28 cellular contexts compared by ENCODE assay signal in genomic region chr6:38684244-38684643, GRCh38. TPM values are rescaled to one million over a fixed set of nuclear protein-coding genes. Genes with fewer than 3 reads are reported as not detected.
A peak's percentile ranks its signal among the peaks of the same experiment; 100 is the strongest.
DNase-seq lines count a peak whose midpoint lies in the region; ATAC-seq, FAIRE-seq and TF ChIP-seq lines count a peak whose summit lies in the region.
"Had no signal": no experiment of that assay in that cellular context is flagged by ENCODE, and none has a peak within 500 bp of the region (broad histone marks: within the 10 kb centered on the region; RNA-seq: fewer than 3 reads in every experiment).

No MANE protein-coding gene starts in this region.

- H3K4me1 ChIP-seq in K562 (replicated peaks in 1 of 2; ENCODE audit: control insufficient read depth in 2 of 2, insufficient read depth in 2 of 2, low read length in 2 of 2) = no peaks in the 10 kb centered on the region
- H3K4me1 ChIP-seq: A549, Caco-2 had no signal

- H3K9me1 ChIP-seq in K562 (ENCODE audit: control insufficient read depth, insufficient read depth, low read length) = no peaks in the 10 kb centered on the region

- H3K4me2 ChIP-seq in K562 (ENCODE audit: insufficient read depth, low read length) = no peak overlapping the region
- H3K4me2 ChIP-seq: A549; BLaER1 treated with 17β-estradiol and CSF1 and Interleukin-3, amounts not matched to agents 10 nM and 100 nM had no signal

- H3K27me3 ChIP-seq in K562 (ENCODE audit: control insufficient read depth in 2 of 2, insufficient read depth in 2 of 2, low read length in 2 of 2) = no peaks in the 10 kb centered on the region
- H3K27me3 ChIP-seq: BLaER1 treated with 17β-estradiol and CSF1 and Interleukin-3, amounts not matched to agents 10 nM and 100 nM had no signal

- peaks cover 22% of the 10 kb centered on the region for H3K4me1 Mint-ChIP-seq in T-helper 2 cell treated with Interferon-gamma antibody and Interleukin-4, amounts not matched to agents 5 μg/mL and 100 μg/mL, for 36 hours (ENCODE audit: low read depth)
- H3K4me1 Mint-ChIP-seq in T-helper 17 cell = peaks cover 15% of the 10 kb centered on the region

- intact Hi-C loops in K562 (cut with micrococcal nuclease) = no loop called here

- no TSS peak for BruUV-seq in K562 (replicated peaks; lab: Mats Ljungman, UMichigan)

- in situ Hi-C loops in K562 (cut with MboI) = no loop called here

- no peak overlapping the region for H3K4me3 Mint-ChIP-seq in T-helper 2 cell treated with Interferon-gamma antibody and Interleukin-4, amounts not matched to agents 5 μg/mL and 100 μg/mL, for 36 hours
- H3K4me3 Mint-ChIP-seq in T-helper 17 cell = no peak overlapping the region
- H3K4me3 Mint-ChIP-seq: B cell; CD4-positive, alpha-beta T cell; CD8-positive, alpha-beta T cell had no signal

- H3K79me2 ChIP-seq in K562 (ENCODE audit: control insufficient read depth, insufficient read depth, low read length) = peaks cover 46% of the 10 kb centered on the region

- H3K36me3 Mint-ChIP-seq in T-helper 2 cell treated with Interferon-gamma antibody and Interleukin-4, amounts not matched to agents 5 μg/mL and 100 μg/mL, for 36 hours (ENCODE audit: low read depth) = peaks cover 25% of the 10 kb centered on the region
- H3K36me3 Mint-ChIP-seq in T-helper 17 cell (ENCODE audit: low read depth) = peaks cover 4% of the 10 kb centered on the region

- FAIRE-seq in K562 (lab: Jason Lieb, UNC) = no peak
- FAIRE-seq: A549, D721Med, GM12878, GM12892, GM18507 had no signal

- 100% methylated on average over 1 of the region's 1 CpG for WGBS in K562 (ENCODE audit: insufficient coverage, low coverage, missing lambda C conversion rate)

- H3K27me3 Mint-ChIP-seq in T-helper 2 cell treated with Interferon-gamma antibody and Interleukin-4, amounts not matched to agents 5 μg/mL and 100 μg/mL, for 36 hours (ENCODE audit: low read depth) = no peaks in the 10 kb centered on the region
- no peaks in the 10 kb centered on the region for H3K27me3 Mint-ChIP-seq in T-helper 17 cell
- H3K27me3 Mint-ChIP-seq: B cell; CD4-positive, alpha-beta T cell had no signal

- H2AFZ ChIP-seq in K562 (ENCODE audit: low read depth, low read length) = no peak overlapping the region

- DNase-seq in T-helper 2 cell treated with Interferon-gamma antibody and Interleukin-4, amounts not matched to agents 5 μg/mL and 100 μg/mL, for 36 hours (ENCODE audit: low spot score) = no peak
- DNase-seq in T-helper 2 cell = no peak
- DNase-seq in T-helper 17 cell = no peak
- no peak for DNase-seq in K562 (ENCODE audit: extremely low read depth in 1 of 4, low spot score in 3 of 4)
- DNase-seq in superior temporal gyrus (ENCODE audit: extremely low spot score) = peak; percentile 43
- DNase-seq in NCI-H748 treated with DMSO at 0.1 percent for 48 hours (lab: John Stamatoyannopoulos, UW) = no peak
- DNase-seq: AML-193; Caco-2; Calu3; CD4-positive, alpha-beta T cell; CD8-positive, alpha-beta T cell; DMS79; DND-41; EL; GDM1 had no signal

- no peaks in the 10 kb centered on the region for H3K9me3 ChIP-seq in T-helper 17 cell (ENCODE audit: control insufficient read depth, low read length, poor library complexity, severe bottlenecking)
- H3K9me3 ChIP-seq in K562 (replicated peaks; ENCODE audit: control insufficient read depth, insufficient read depth, low read depth, low read length) = no peaks in the 10 kb centered on the region
- H3K9me3 ChIP-seq: A549; BLaER1 treated with 17β-estradiol and CSF1 and Interleukin-3, amounts not matched to agents 10 nM and 100 nM; Caco-2 had no signal

- H4K20me1 ChIP-seq in K562 (replicated peaks; ENCODE audit: control insufficient read depth, insufficient read depth, low read length) = peaks cover 15% of the 10 kb centered on the region

- TF ChIP-seq CTCF in K562 (IDR thresholded peaks at IDR 0.05 in 2 of 3, conservative IDR thresholded peaks at IDR 0.05 in 1 of 3; ENCODE audit: insufficient read depth in 2 of 3, low read depth in 1 of 3, low read length in 3 of 3) = no peak

- H3K27ac ChIP-seq in K562 (ENCODE audit: extremely low read depth, low read depth, low read length) = no peak overlapping the region
- H3K27ac ChIP-seq: 22Rv1; A549; BLaER1 treated with 17β-estradiol and CSF1 and Interleukin-3, amounts not matched to agents 10 nM and 100 nM; C4-2B had no signal

- H3K4me3 ChIP-seq in K562 = no peak overlapping the region
- H3K4me3 ChIP-seq: A549; BLaER1 treated with 17β-estradiol and CSF1 and Interleukin-3, amounts not matched to agents 10 nM and 100 nM; GM12878 had no signal

- POLR2A ChIA-PET in K562 (lab: Yijun Ruan, JAX) = interaction anchor here (0.8 kb wide), 1 partner anchor 736 kb away, joined by 3 read pairs; no protein-coding TSS in a partner anchor

- H3K9me3 Mint-ChIP-seq in T-helper 2 cell treated with Interferon-gamma antibody and Interleukin-4, amounts not matched to agents 5 μg/mL and 100 μg/mL, for 36 hours = no peaks in the 10 kb centered on the region
- H3K9me3 Mint-ChIP-seq: CD4-positive, alpha-beta T cell; CD8-positive, alpha-beta T cell had no signal

- no peak for TF ChIP-seq EP300 in K562 (IDR thresholded peaks at IDR 0.05; ENCODE audit: low read length)

- no peak overlapping the region for H3K9ac ChIP-seq in K562 (ENCODE audit: insufficient read depth in 1 of 2, low read depth in 2 of 2, low read length in 2 of 2)
- H3K9ac ChIP-seq: BLaER1 treated with 17β-estradiol and CSF1 and Interleukin-3, amounts not matched to agents 10 nM and 100 nM had no signal

- H3K27ac Mint-ChIP-seq in T-helper 2 cell treated with Interferon-gamma antibody and Interleukin-4, amounts not matched to agents 5 μg/mL and 100 μg/mL, for 36 hours = peak overlapping the region; percentile 24
- peak overlapping the region; percentile 70 for H3K27ac Mint-ChIP-seq in T-helper 17 cell
- H3K27ac Mint-ChIP-seq: B cell; CD4-positive, alpha-beta T cell; CD8-positive, alpha-beta T cell had no signal

- H3K36me3 ChIP-seq in K562 (ENCODE audit: control insufficient read depth, insufficient read depth, low read length) = peaks cover 70% of the 10 kb centered on the region

- TF ChIP-seq RAD21 in K562 (CRISPR knock-in tag; conservative IDR thresholded peaks at IDR 0.05 in 1 of 2, IDR thresholded peaks at IDR 0.05 in 1 of 2) = no peak

- ATAC-seq in T-helper 17 cell = no peak
- ATAC-seq in K562 = no peak
- ATAC-seq in GM21360 (IDR thresholded peaks at IDR 0.05; ENCODE audit: unreplicated experiment) = no peak
- ATAC-seq: A549; CD8-positive, alpha-beta T cell; GM12878 had no signal

- CTCF ChIA-PET in K562 (lab: Yijun Ruan, JAX; ENCODE audit: low intra/inter-chr PET ratio) = no interaction called here

- TF ChIP-seq POLR2A in K562 (conservative IDR thresholded peaks at IDR 0.05) = no peak

RNA-seq across cellular contexts. Expression of gene GLO1, which starts 18.7 kb away (rescaled TPM):
- total RNA-seq in T-helper 17 cell (10 to 100 TPM; 22.4 to 27.7 TPM), K562 (2014; rRNA removed) (185 and 193 TPM in 2 replicates), K562 (2014; rRNA removed; fragmentation: Illumina TruSeq; extraction: Trizol) (268 and 311 TPM in 2 replicates), K562 (2015; rRNA removed; fragmentation: Illumina TruSeq; extraction: Trizol) (234 and 252 TPM in 2 replicates), K562 (2021) (171 and 173 TPM in 2 replicates)
- 16.7 and 46.2 TPM in 2 replicates for total RNA-seq in K562 (2011; cell fraction: chromatin; rRNA removed; ENCODE audit: low replicate concordance)
- 17.6 and 18.0 TPM in 2 replicates for total RNA-seq in K562 (2011; cell fraction: nucleolus; rRNA removed)
- total RNA-seq in K562 (2011; cell fraction: nucleoplasm; rRNA removed) = 33.9 and 56.4 TPM in 2 replicates
- polyA plus RNA-seq in K562 (2011; rRNA removed) (253 and 331 TPM in 2 replicates), K562 (2014; fragmentation: Illumina TruSeq; extraction: Trizol) (239 and 261 TPM in 2 replicates), K562 (2014; fragmentation: Nextera tagmentation; extraction: Ambion mirVana) (100 to 1,000 TPM; 155 to 203 TPM), K562 (2014; rRNA removed) (201 and 204 TPM in 2 replicates)
- 80.9 and 156 TPM in 2 replicates for polyA plus RNA-seq in K562 (2011; cell fraction: cytosol; rRNA removed)
- polyA plus RNA-seq in K562 (2011; cell fraction: nucleus; rRNA removed) = 32.5 and 59.8 TPM in 2 replicates
- polyA plus RNA-seq in K562 (2012) = 153 and 176 TPM in 2 replicates
- 172 and 181 TPM in 2 replicates for polyA minus RNA-seq in K562 (2011; rRNA and poly(A)+ RNA removed)
- 71.5 and 91.3 TPM in 2 replicates for polyA minus RNA-seq in K562 (2011; cell fraction: cytosol; rRNA and poly(A)+ RNA removed)
- polyA minus RNA-seq in K562 (2011; cell fraction: nucleus; rRNA and poly(A)+ RNA removed) = 11.7 and 30.0 TPM in 2 replicates

RNA-seq across cellular contexts. Expression of gene DNAH8, which starts 30.9 kb away (rescaled TPM):
- total RNA-seq in T-helper 17 cell (under 1 TPM; 0.05 TPM), K562 (2014; rRNA removed) (1.3 and 1.4 TPM in 2 replicates), K562 (2014; rRNA removed; fragmentation: Illumina TruSeq; extraction: Trizol) (3.9 and 4.2 TPM in 2 replicates), K562 (2015; rRNA removed; fragmentation: Illumina TruSeq; extraction: Trizol) (2.7 and 3.0 TPM in 2 replicates), K562 (2021) (2.8 and 2.9 TPM in 2 replicates)
- 34.0 and 46.0 TPM in 2 replicates for total RNA-seq in K562 (2011; cell fraction: chromatin; rRNA removed; ENCODE audit: low replicate concordance)
- 2.8 and 5.4 TPM in 2 replicates for total RNA-seq in K562 (2011; cell fraction: nucleolus; rRNA removed)
- 5.0 and 10.5 TPM in 2 replicates for total RNA-seq in K562 (2011; cell fraction: nucleoplasm; rRNA removed)
- polyA plus RNA-seq in K562 (2011; rRNA removed) (4.2 and 6.8 TPM in 2 replicates), K562 (2014; fragmentation: Illumina TruSeq; extraction: Trizol) (1.9 and 2.2 TPM in 2 replicates), K562 (2014; fragmentation: Nextera tagmentation; extraction: Ambion mirVana) (1 to 10 TPM; 1.2 to 1.3 TPM), K562 (2014; rRNA removed) (2.5 and 4.0 TPM in 2 replicates)
- polyA plus RNA-seq in K562 (2011; cell fraction: cytosol; rRNA removed) = 0.49 and 2.6 TPM in 2 replicates
- 13.0 and 21.6 TPM in 2 replicates for polyA plus RNA-seq in K562 (2011; cell fraction: nucleus; rRNA removed)
- polyA plus RNA-seq in K562 (2012) = 2.2 and 3.1 TPM in 2 replicates
- 12.4 and 32.0 TPM in 2 replicates for polyA minus RNA-seq in K562 (2011; rRNA and poly(A)+ RNA removed)
- polyA minus RNA-seq in K562 (2011; cell fraction: cytosol; rRNA and poly(A)+ RNA removed) = 1.4 and 2.3 TPM in 2 replicates
- polyA minus RNA-seq in K562 (2011; cell fraction: nucleus; rRNA and poly(A)+ RNA removed) = 7.8 and 27.9 TPM in 2 replicates
- total RNA-seq: A172; Caco-2; CD8-positive, alpha-beta T cell; G401 had no signal
- polyA plus RNA-seq: A549, BJ had no signal

RNA-seq across cellular contexts. Expression of gene BTBD9, which starts 44.5 kb away (rescaled TPM):
- 10 to 100 TPM; 61.3 to 63.5 TPM for total RNA-seq in T-helper 17 cell
- 11.1 and 16.4 TPM in 2 replicates for total RNA-seq in K562 (2011; cell fraction: chromatin; rRNA removed; ENCODE audit: low replicate concordance)
- total RNA-seq in K562 (2011; cell fraction: nucleolus; rRNA removed) = 1.8 and 4.7 TPM in 2 replicates
- total RNA-seq in K562 (2011; cell fraction: nucleoplasm; rRNA removed) = 4.4 and 5.3 TPM in 2 replicates
- total RNA-seq in K562 (2014; rRNA removed) = 0.36 and 0.53 TPM in 2 replicates
- total RNA-seq in K562 (2014; rRNA removed; fragmentation: Illumina TruSeq; extraction: Trizol) = 1.0 and 1.1 TPM in 2 replicates
- total RNA-seq in K562 (2015; rRNA removed; fragmentation: Illumina TruSeq; extraction: Trizol) = 0.72 and 1.1 TPM in 2 replicates
- 0.83 and 1.5 TPM in 2 replicates for total RNA-seq in K562 (2021)
- polyA plus RNA-seq in K562 (2011; rRNA removed) = 1.0 and 1.6 TPM in 2 replicates
- polyA plus RNA-seq in K562 (2011; cell fraction: cytosol; rRNA removed) = 0.37 and 0.65 TPM in 2 replicates
- 1.6 and 2.0 TPM in 2 replicates for polyA plus RNA-seq in K562 (2011; cell fraction: nucleus; rRNA removed)
- 0.66 and 1.6 TPM in 2 replicates for polyA plus RNA-seq in K562 (2012)
- 0.48 and 0.56 TPM in 2 replicates for polyA plus RNA-seq in K562 (2014; fragmentation: Illumina TruSeq; extraction: Trizol)
- under 1 TPM; 0.08 to 0.10 TPM for polyA plus RNA-seq in K562 (2014; fragmentation: Nextera tagmentation; extraction: Ambion mirVana)
- 0.58 and 1.4 TPM in 2 replicates for polyA plus RNA-seq in K562 (2014; rRNA removed)
- polyA minus RNA-seq in K562 (2011; rRNA and poly(A)+ RNA removed) = 6.7 and 7.7 TPM in 2 replicates
- polyA minus RNA-seq in K562 (2011; cell fraction: cytosol; rRNA and poly(A)+ RNA removed) = 0.67 and 1.1 TPM in 2 replicates
- 4.3 and 6.8 TPM in 2 replicates for polyA minus RNA-seq in K562 (2011; cell fraction: nucleus; rRNA and poly(A)+ RNA removed)
